10 cellular contexts compared by ENCODE assay signal in the genomic region with DNA sequence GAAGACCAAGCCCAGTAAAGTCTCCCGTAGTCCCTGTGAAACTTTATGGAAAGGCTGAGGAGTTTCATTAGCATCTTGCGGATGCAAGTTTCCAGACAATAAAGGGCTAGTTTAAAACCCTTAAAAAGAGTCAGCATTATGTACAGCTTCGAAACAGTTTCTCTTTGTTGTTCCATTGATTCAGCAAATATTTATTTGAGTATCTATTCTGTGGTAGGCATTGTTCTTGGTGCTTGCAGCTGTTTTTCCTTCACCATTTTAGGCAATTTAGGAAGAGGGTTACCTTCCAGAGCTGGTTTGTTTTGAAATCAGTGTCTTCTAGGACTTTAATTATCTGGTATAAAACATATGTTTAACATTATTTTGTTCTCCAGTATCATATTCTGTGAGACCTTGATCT. TPM values are rescaled to one million over a fixed set of nuclear protein-coding genes. Genes with fewer than 3 reads are reported as not detected.
DNase-seq lines count a peak whose midpoint lies in the region; ATAC-seq and TF ChIP-seq lines count a peak whose summit lies in the region.
"Had no signal": no experiment of that assay in that cellular context is flagged by ENCODE, and none has a peak within 500 bp of the region (broad histone marks: within the 10 kb centered on the region; RNA-seq: fewer than 3 reads in every experiment).

No MANE protein-coding gene starts in this region.

- no peaks in the 10 kb centered on the region for H3K9me3 ChIP-seq in effector memory CD4-positive, alpha-beta T cell (ENCODE audit: control insufficient read depth, low read length)

- peaks cover 19% of the 10 kb centered on the region for H3K4me1 Mint-ChIP-seq in Calu3 (ENCODE audit: low read depth, unreplicated experiment)
- H3K4me1 Mint-ChIP-seq in neural crest cell, result peaks cover 39% of the 10 kb centered on the region

- H3K27ac Mint-ChIP-seq in Calu3 (ENCODE audit: unreplicated experiment), result no peak overlapping the region
- H3K27ac Mint-ChIP-seq in neural crest cell (ENCODE audit: unreplicated experiment), result no peak overlapping the region

- H3K36me3 Mint-ChIP-seq in Calu3 (ENCODE audit: insufficient read depth, unreplicated experiment) (peaks cover 33% of the 10 kb centered on the region), neural crest cell (ENCODE audit: low read depth) (peaks cover 3% of the 10 kb centered on the region)

- H3K4me3 Mint-ChIP-seq in Calu3 (ENCODE audit: low read depth, unreplicated experiment) (peak overlapping the region; percentile 91), neural crest cell (peak overlapping the region; percentile 92)

- H3K4me1 ChIP-seq in effector memory CD4-positive, alpha-beta T cell (ENCODE audit: control insufficient read depth, insufficient read depth, low read length, poor library complexity, severe bottlenecking), result peaks cover 20% of the 10 kb centered on the region

- no peak overlapping the region for H3K27ac ChIP-seq in effector memory CD4-positive, alpha-beta T cell (ENCODE audit: insufficient read depth, low read length, poor library complexity, severe bottlenecking)

- intact Hi-C loops in Calu3 (cut with micrococcal nuclease; ENCODE audit: unreplicated experiment) (loop anchor here (5.0 kb wide), 2 partner anchors 52 to 117 kb away; no protein-coding TSS in a partner anchor), posterior vena cava (cut with DNase I) (no loop called here)

- ATAC-seq in GM21825 (IDR thresholded peaks at IDR 0.05; ENCODE audit: unreplicated experiment), result no peak

- BruUV-seq in Calu3 (replicated peaks; lab: Mats Ljungman, UMichigan), result no TSS peak

- TF ChIP-seq POLR2A in NB4 (IDR thresholded peaks at IDR 0.05; ENCODE audit: extremely low read depth, insufficient read length), result no peak

- CTCF ChIA-PET in Calu3 (lab: Charles Lee), result no interaction called here

- peak overlapping the region; percentile 99 for H3K4me3 ChIP-seq in NB4 (ENCODE audit: low read depth, low read length)
- H3K4me3 ChIP-seq in effector memory CD4-positive, alpha-beta T cell (ENCODE audit: insufficient read depth, low read depth, low read length, poor library complexity, severe bottlenecking), result peak overlapping the region; percentile 96

- H3K9me3 Mint-ChIP-seq in Calu3 (ENCODE audit: low read depth, unreplicated experiment), result no peaks in the 10 kb centered on the region
- no peaks in the 10 kb centered on the region for H3K9me3 Mint-ChIP-seq in neural crest cell

- no peaks in the 10 kb centered on the region for H3K27me3 ChIP-seq in effector memory CD4-positive, alpha-beta T cell (replicated peaks; ENCODE audit: control insufficient read depth, insufficient read depth, low read length, poor library complexity, severe bottlenecking)

- H3K27me3 Mint-ChIP-seq in Calu3 (ENCODE audit: unreplicated experiment), result no peaks in the 10 kb centered on the region
- no peaks in the 10 kb centered on the region for H3K27me3 Mint-ChIP-seq in neural crest cell (ENCODE audit: low read depth)

- peaks cover 43% of the 10 kb centered on the region for H3K36me3 ChIP-seq in effector memory CD4-positive, alpha-beta T cell (ENCODE audit: control insufficient read depth, insufficient read depth, low read length)

- DNase-seq in Calu3 (no peak), NB4 (ENCODE audit: low read depth) (no peak), neural crest cell (ENCODE audit: low read depth, low spot score) (no peak), posterior vena cava (ENCODE audit: low spot score) (no peak), D341Med (ENCODE audit: low spot score) (no peak), NCI-H1694 treated with DMSO at 0.1 percent for 48 hours (lab: John Stamatoyannopoulos, UW) (no peak)
- no peak for DNase-seq in effector memory CD4-positive, alpha-beta T cell
- DNase-seq: cortex of kidney, SW 1271 had no signal

- no peak for TF ChIP-seq CTCF in Calu3 (IDR thresholded peaks at IDR 0.05; ENCODE audit: unreplicated experiment)
- no peak for TF ChIP-seq CTCF in NB4 (IDR thresholded peaks at IDR 0.05; ENCODE audit: low read depth, low read length)
- no peak for TF ChIP-seq CTCF in neural crest cell (conservative IDR thresholded peaks at IDR 0.05)

RNA-seq across cellular contexts. Expression of a gene that starts 1.5 kb away (rescaled TPM):
- 137 and 166 TPM in 2 replicates for total RNA-seq in Calu3 (2022)
- total RNA-seq in neural crest cell, result 164 and 199 TPM in 2 replicates
- 10 to 100 TPM; 87.4 to 89.7 TPM for total RNA-seq in posterior vena cava

RNA-seq across cellular contexts. Expression of a gene that starts 1.6 kb away (rescaled TPM):
- total RNA-seq in Calu3 (2022), result 12.8 and 16.7 TPM in 2 replicates
- 13.7 and 18.1 TPM in 2 replicates for total RNA-seq in neural crest cell
- total RNA-seq in posterior vena cava, result 1 to 10 TPM; 6.7 to 8.2 TPM

RNA-seq across cellular contexts. Expression of a gene that starts 51.5 kb away (rescaled TPM):
- total RNA-seq in Calu3 (2022) (97.8 and 102 TPM in 2 replicates), neural crest cell (104 and 107 TPM in 2 replicates), posterior vena cava (10 to 100 TPM; 52.5 to 58.1 TPM)
